ENCODE assay signal across 8 cellular contexts in genomic region chr16:14285542-14286380, GRCh38.
A peak's percentile ranks its signal among the peaks of the same experiment; 100 is the strongest.
DNase-seq lines count a peak whose midpoint lies in the region; ATAC-seq and TF ChIP-seq lines count a peak whose summit lies in the region.

No MANE protein-coding gene starts in this region.

- H3K27me3 Mint-ChIP-seq in IgD-negative memory B cell, result no peaks in the 10 kb centered on the region

- peak overlapping the region; percentile 60 to 75 for H3K9ac ChIP-seq in mucosa of rectum (ENCODE audit: low read depth in 1 of 2, low read length in 2 of 2)

- H3K9me3 Mint-ChIP-seq in IgD-negative memory B cell, result peaks cover 5 to 16% (median 14%) of the 10 kb centered on the region in 3 donors

- peaks cover 4 to 6% of the 10 kb centered on the region in 2 donors for H3K9me3 ChIP-seq in mucosa of rectum (ENCODE audit: control insufficient read depth in 2 of 2, low read length in 2 of 2)

- peak overlapping the region; percentile 71 to 78 for H3K27ac ChIP-seq in mucosa of rectum (ENCODE audit: low read depth in 2 of 2, low read length in 2 of 2)

- H3K4me3 ChIP-seq in mucosa of rectum (ENCODE audit: low read length in 2 of 2), result peak overlapping the region; percentile 77 to 85

- peak overlapping the region; percentile 98 to 100 (median 98) for H3K27ac Mint-ChIP-seq in IgD-negative memory B cell

- no peaks in the 10 kb centered on the region for H3K27me3 ChIP-seq in mucosa of rectum (ENCODE audit: control insufficient read depth in 2 of 2, insufficient read depth in 2 of 2, low read length in 2 of 2)

- peaks cover 13 to 27% (median 16%) of the 10 kb centered on the region in 3 donors for H3K4me1 Mint-ChIP-seq in IgD-negative memory B cell

- H3K4me1 ChIP-seq in mucosa of rectum (ENCODE audit: control insufficient read depth in 2 of 2, insufficient read depth in 2 of 2, low read length in 2 of 2), result peaks cover 10 to 13% of the 10 kb centered on the region in 2 donors

- no peaks in the 10 kb centered on the region for H3K36me3 ChIP-seq in mucosa of rectum (ENCODE audit: control insufficient read depth in 2 of 2, insufficient read depth in 2 of 2, low read length in 2 of 2)

- DNase-seq in DMS 273 treated with DMSO at 0.1 percent for 48 hours (lab: John Stamatoyannopoulos, UW) (peak; percentile 90), OCI-M1 (lab: John Stamatoyannopoulos, UW) (peak; percentile 97), activated T-cell treated with anti-CD3 and anti-CD28 coated beads for 48 hours (ENCODE audit: low read depth) (peak; percentile 96), erythroblast (lab: John Stamatoyannopoulos, UW) (peak; percentile 93 to 97)
- DNase-seq in stimulated activated CD8-positive, alpha-beta memory T cell treated with anti-CD3 and anti-CD28 coated beads, Interleukin-4, amount 100 ng/mL, for 24 hours (ENCODE audit: low read depth), result peak; percentile 91

- peak; percentile 64 for ATAC-seq in GM21529 (IDR thresholded peaks at IDR 0.05; ENCODE audit: unreplicated experiment)

- peak overlapping the region; percentile 90 to 97 (median 95) for H3K4me3 Mint-ChIP-seq in IgD-negative memory B cell

- TF ChIP-seq POLR2A in erythroblast (IDR thresholded peaks at IDR 0.05; ENCODE audit: low read length), result no peak

- H3K36me3 Mint-ChIP-seq in IgD-negative memory B cell, result peaks cover 2% of the 10 kb centered on the region

Comparison
In these comparisons a context has a peak if more than half of its experiments do, and no peak if none do; other contexts are left out.
1. Peak in every context shown above with its lines: DNase-seq, ATAC-seq, H3K4me3 ChIP-seq and H3K27ac ChIP-seq.